ENCODE assay signal across 8 cellular contexts in genomic region chr5:80406980-80407734, GRCh38. TPM values are rescaled to one million over a fixed set of nuclear protein-coding genes. Genes with fewer than 3 reads are reported as not detected.
A peak's percentile ranks its signal among the peaks of the same experiment; 100 is the strongest.
DNase-seq lines count a peak whose midpoint lies in the region; ATAC-seq and TF ChIP-seq lines count a peak whose summit lies in the region.

No MANE protein-coding gene starts in this region.

- H3K27ac ChIP-seq in HL-60 (replicated peaks) (peak overlapping the region; percentile 84), cardiac muscle cell (peak overlapping the region; percentile 94), psoas muscle (peak overlapping the region; percentile 99)

- DNase-seq in GM10248 (ENCODE audit: extremely low spot score) (peak; percentile 15), HL-60 (ENCODE audit: low read depth in 1 of 2, low spot score in 1 of 2) (no peak), cardiac muscle cell (ENCODE audit: low read depth in 1 of 2, low spot score in 1 of 2) (peak in 1 of 2 donors; percentile 40), psoas muscle (peak; percentile 36 to 58), NCI-H2029 (lab: John Stamatoyannopoulos, UW) (no peak), hepatic stellate cell (ENCODE audit: low spot score) (no peak)
- no peak for DNase-seq in activated T-cell treated with anti-CD3 and anti-CD28 coated beads, Interleukin-2, amount 50 U/mL, for 4 hours

- TF ChIP-seq CTCF in GM10248 (IDR thresholded peaks at IDR 0.05; ENCODE audit: control extremely low read depth, extremely low read depth, low read depth, missing control alignments) (no peak), HL-60 (IDR thresholded peaks at IDR 0.05; ENCODE audit: insufficient read depth, low read length) (no peak), cardiac muscle cell (IDR thresholded peaks at IDR 0.05; ENCODE audit: low read depth, low read length) (no peak), psoas muscle (IDR thresholded peaks at IDR 0.05) (no peak)

- peak overlapping the region; percentile 90 for H3K4me3 Mint-ChIP-seq in activated T-cell treated with anti-CD3 and anti-CD28 coated beads, Interleukin-2, amount 50 U/mL, for 4 hours

- H3K27me3 ChIP-seq in HL-60 (ENCODE audit: insufficient read depth, poor library complexity, severe bottlenecking) = no peaks in the 10 kb centered on the region
- no peaks in the 10 kb centered on the region for H3K27me3 ChIP-seq in cardiac muscle cell
- no peaks in the 10 kb centered on the region for H3K27me3 ChIP-seq in psoas muscle (ENCODE audit: insufficient read depth in 3 of 3, low read length in 2 of 3)

- H3K27me3 Mint-ChIP-seq in activated T-cell treated with anti-CD3 and anti-CD28 coated beads, Interleukin-2, amount 50 U/mL, for 4 hours (ENCODE audit: low read depth) = no peaks in the 10 kb centered on the region

- H3K4me3 ChIP-seq in HL-60 (replicated peaks; ENCODE audit: insufficient read depth, low read length) (peak overlapping the region; percentile 81), cardiac muscle cell (peak overlapping the region; percentile 66), psoas muscle (peak overlapping the region; percentile 94)

- H3K9me3 Mint-ChIP-seq in activated T-cell treated with anti-CD3 and anti-CD28 coated beads, Interleukin-2, amount 50 U/mL, for 4 hours = no peaks in the 10 kb centered on the region

- CTCF ChIA-PET in GM10248 (lab: Yijun Ruan, JAX) = interaction anchor here (1.0 to 1.3 kb wide), 2 partner anchors 11 to 315 kb away, joined by 3 to 6 read pairs; no protein-coding TSS in a partner anchor

- H3K36me3 Mint-ChIP-seq in activated T-cell treated with anti-CD3 and anti-CD28 coated beads, Interleukin-2, amount 50 U/mL, for 4 hours (ENCODE audit: insufficient read depth) = no peaks in the 10 kb centered on the region

- H3K36me3 ChIP-seq in cardiac muscle cell (no peaks in the 10 kb centered on the region), psoas muscle (ENCODE audit: insufficient read depth in 1 of 2, low read depth in 1 of 2) (peaks cover 0 to 8% of the 10 kb centered on the region in 2 donors)

- H3K9me3 ChIP-seq in cardiac muscle cell (ENCODE audit: low read depth) = no peaks in the 10 kb centered on the region
- H3K9me3 ChIP-seq in psoas muscle = no peaks in the 10 kb centered on the region

- intact Hi-C loops in psoas muscle (cut with DNase I) = loop anchor here in 1 of 2 donors (10.0 kb wide), 1 partner anchor 152 kb away; the partner anchor contains the start of gene SERINC5

- POLR2A ChIA-PET in GM10248 (lab: Yijun Ruan, JAX) = no interaction called here

- H3K4me1 Mint-ChIP-seq in activated T-cell treated with anti-CD3 and anti-CD28 coated beads, Interleukin-2, amount 50 U/mL, for 4 hours (ENCODE audit: low read depth) = peaks cover 18% of the 10 kb centered on the region

- H3K4me1 ChIP-seq in cardiac muscle cell (ENCODE audit: low read depth) (peaks cover 14% of the 10 kb centered on the region), psoas muscle (peaks cover 19% of the 10 kb centered on the region)

- ATAC-seq in activated T-cell treated with anti-CD3 and anti-CD28 coated beads, Interleukin-2, amount 50 U/mL, for 4 hours = no peak
- peak in 2 of 4 donors; percentile 33 to 48 for ATAC-seq in psoas muscle
- no peak for ATAC-seq in GM18858 (IDR thresholded peaks at IDR 0.05; ENCODE audit: unreplicated experiment)

- WGBS in psoas muscle, 3 donors = 2 to 4% (median 2%) methylated on average over 31 of the region's 31 CpGs

RNA-seq across cellular contexts. Expression of gene ZFYVE16, which starts 0.7 kb away (rescaled TPM):
- total RNA-seq in activated T-cell treated with anti-CD3 and anti-CD28 coated beads, Interleukin-2, amount 50 U/mL, for 4 hours = 1 to 10 TPM; 4.0 to 5.1 (median 4.9) TPM
- 18.7 and 41.3 TPM in 2 replicates for total RNA-seq in cardiac muscle cell
- polyA plus RNA-seq in cardiac muscle cell = 22.0 and 35.4 TPM in 2 replicates
- total RNA-seq in psoas muscle = 10 to 100 TPM; 21.8 to 36.7 (median 27.3) TPM
- 10 to 100 TPM in 1 of 3 donors, 1 to 10 TPM in 2; 6.1 to 11.4 (median 6.1) TPM for polyA plus RNA-seq in psoas muscle

Comparison
In these comparisons a context has a peak if more than half of its experiments do, and no peak if none do; other contexts are left out.
1. DNase-seq: peak in GM10248 (single experiment) and psoas muscle (2 of 2); none in HL-60 (0 of 2), activated T-cell treated with anti-CD3 and anti-CD28 coated beads, Interleukin-2, amount 50 U/mL, for 4 hours (single experiment), NCI-H2029 (single experiment) and hepatic stellate cell (single experiment).
2. Peak in every context shown above with its lines, with median percentiles within 50 percentile points of each other: H3K27ac ChIP-seq and H3K4me3 ChIP-seq.